ENCODE assay signal across 8 cellular contexts in the genomic region with DNA sequence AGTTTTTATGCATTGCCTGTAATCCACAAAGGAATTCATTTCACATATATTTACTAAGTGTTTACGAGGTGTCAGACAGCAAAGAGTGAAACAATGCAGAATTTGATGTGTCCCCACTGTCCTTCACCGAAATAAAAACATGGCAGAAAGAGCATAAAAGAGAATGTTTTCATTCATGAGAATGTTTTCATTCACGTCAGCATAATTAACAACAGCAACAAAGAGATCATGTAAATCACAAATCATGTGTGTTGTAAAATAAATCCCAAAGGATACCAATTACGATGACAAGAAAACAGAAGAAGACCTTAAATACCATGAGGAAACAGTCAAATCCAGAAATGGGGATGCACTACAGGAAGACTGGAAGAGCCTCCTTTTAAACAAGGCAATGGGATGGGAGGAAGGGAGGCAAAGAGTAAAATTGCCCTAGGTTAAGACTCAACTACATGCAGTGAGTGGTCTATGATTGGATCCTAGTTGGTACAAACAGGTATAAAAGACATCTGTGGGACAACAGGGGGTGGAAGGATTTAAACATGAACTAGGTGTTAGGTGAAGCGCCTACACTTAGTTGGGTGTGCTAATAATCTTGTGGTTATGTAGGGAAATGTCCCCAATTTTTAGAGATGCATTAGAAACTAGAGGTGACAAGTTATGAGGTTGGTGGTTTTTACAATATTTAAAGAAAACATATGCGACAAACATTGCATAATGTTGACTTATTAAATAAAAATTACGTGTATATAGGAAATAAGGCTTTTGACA. TPM values are rescaled to one million over a fixed set of nuclear protein-coding genes. Genes with fewer than 3 reads are reported as not detected.
DNase-seq lines count a peak whose midpoint lies in the region; ATAC-seq and TF ChIP-seq lines count a peak whose summit lies in the region.

No MANE protein-coding gene starts in this region.

- no peaks in the 10 kb centered on the region for H3K9me3 ChIP-seq in muscle layer of colon (ENCODE audit: low read length)
- H3K9me3 ChIP-seq in tibial nerve = peaks cover 0 to 2% (median 0%) of the 10 kb centered on the region in 4 donors

- H3K27me3 ChIP-seq in muscle layer of colon (ENCODE audit: control insufficient read depth in 1 of 2, insufficient read depth in 2 of 2, low read length in 2 of 2) (no peaks in the 10 kb centered on the region), tibial nerve (no peaks in the 10 kb centered on the region)

- no peak for TF ChIP-seq POLR2A in tibial nerve (IDR thresholded peaks at IDR 0.05)

- peaks cover 6% of the 10 kb centered on the region for H3K36me3 ChIP-seq in muscle layer of colon (ENCODE audit: insufficient read depth, low read length)
- H3K36me3 ChIP-seq in tibial nerve = peaks cover 0 to 11% (median 0%) of the 10 kb centered on the region in 3 donors

- H3K9me3 Mint-ChIP-seq in activated naive CD4-positive, alpha-beta T cell treated with anti-CD3 and anti-CD28 coated beads, Interleukin-2, amount 50 U/mL, for 24 hours = no peaks in the 10 kb centered on the region
- no peaks in the 10 kb centered on the region for H3K9me3 Mint-ChIP-seq in central memory CD8-positive, alpha-beta T cell

- WGBS in tibial nerve, 2 donors = 57 to 63% methylated on average over 7 of the region's 7 CpGs

- no peak for DNase-seq in activated naive CD4-positive, alpha-beta T cell treated with anti-CD3 and anti-CD28 coated beads, Interleukin-2, amount 50 U/mL, for 16 hours
- DNase-seq in central memory CD8-positive, alpha-beta T cell (ENCODE audit: low spot score in 2 of 2) = no peak
- DNase-seq in tibial nerve (ENCODE audit: low spot score in 2 of 2) = no peak
- DNase-seq in stimulated activated CD4-positive, alpha-beta T cell treated with anti-CD3 and anti-CD28 coated beads, Interleukin-4, amount 100 ng/mL, for 1 hour = no peak
- DNase-seq in activated effector memory CD4-positive, alpha-beta T cell treated with anti-CD3 and anti-CD28 coated beads, Interleukin-2, amount 50 U/mL, for 16 hours = no peak

- H3K27me3 Mint-ChIP-seq in activated naive CD4-positive, alpha-beta T cell treated with anti-CD3 and anti-CD28 coated beads, Interleukin-2, amount 50 U/mL, for 24 hours = no peaks in the 10 kb centered on the region
- H3K27me3 Mint-ChIP-seq in central memory CD8-positive, alpha-beta T cell = no peaks in the 10 kb centered on the region

- H3K9ac ChIP-seq in muscle layer of colon (ENCODE audit: low read length) = peak overlapping the region; percentile 87

- H3K4me1 ChIP-seq in muscle layer of colon (ENCODE audit: insufficient read depth, low read length) (peaks cover 34% of the 10 kb centered on the region), tibial nerve (peaks cover 0 to 24% (median 8%) of the 10 kb centered on the region in 4 donors)

- peak; percentile 19 for ATAC-seq in central memory CD8-positive, alpha-beta T cell (replicated peaks; ENCODE audit: extremely low read depth, poor library complexity, severe bottlenecking)
- no peak for ATAC-seq in GM19395 (IDR thresholded peaks at IDR 0.05; ENCODE audit: unreplicated experiment)

- peak overlapping the region; percentile 82 for H3K27ac Mint-ChIP-seq in activated naive CD4-positive, alpha-beta T cell treated with anti-CD3 and anti-CD28 coated beads, Interleukin-2, amount 50 U/mL, for 24 hours
- H3K27ac Mint-ChIP-seq in central memory CD8-positive, alpha-beta T cell (ENCODE audit: low read depth) = no peak overlapping the region

- TF ChIP-seq EP300 in tibial nerve (IDR thresholded peaks at IDR 0.05) = no peak

- peak overlapping the region; percentile 99 for H3K27ac ChIP-seq in muscle layer of colon (ENCODE audit: low read depth, low read length)
- H3K27ac ChIP-seq in tibial nerve = peak overlapping the region; percentile 93 to 99 (median 94)

- peaks cover 7% of the 10 kb centered on the region for H3K4me1 Mint-ChIP-seq in activated naive CD4-positive, alpha-beta T cell treated with anti-CD3 and anti-CD28 coated beads, Interleukin-2, amount 50 U/mL, for 24 hours
- H3K4me1 Mint-ChIP-seq in central memory CD8-positive, alpha-beta T cell = peaks cover 11% of the 10 kb centered on the region

- TF ChIP-seq CTCF in tibial nerve (IDR thresholded peaks at IDR 0.05) = no peak

- H3K36me3 Mint-ChIP-seq in activated naive CD4-positive, alpha-beta T cell treated with anti-CD3 and anti-CD28 coated beads, Interleukin-2, amount 50 U/mL, for 24 hours = no peaks in the 10 kb centered on the region
- no peaks in the 10 kb centered on the region for H3K36me3 Mint-ChIP-seq in central memory CD8-positive, alpha-beta T cell (ENCODE audit: insufficient read depth)

- H3K4me3 Mint-ChIP-seq in activated naive CD4-positive, alpha-beta T cell treated with anti-CD3 and anti-CD28 coated beads, Interleukin-2, amount 50 U/mL, for 24 hours = peak overlapping the region; percentile 6
- H3K4me3 Mint-ChIP-seq in central memory CD8-positive, alpha-beta T cell = no peak overlapping the region

- H3K4me3 ChIP-seq in muscle layer of colon (ENCODE audit: low read depth in 1 of 2, low read length in 2 of 2) = peak overlapping the region; percentile 11 to 80
- H3K4me3 ChIP-seq in tibial nerve = peak overlapping the region in 2 of 4 donors; percentile 50 to 92

RNA-seq across cellular contexts. Expression of a gene that starts 1.5 kb away (rescaled TPM):
- total RNA-seq in tibial nerve = 10 to 100 TPM in 2 of 4 donors, 1 to 10 TPM in 2; 6.3 to 12.8 (median 9.2) TPM

RNA-seq across cellular contexts. Expression of a gene that starts 15.3 kb away (rescaled TPM):
- total RNA-seq in tibial nerve = 10 to 100 TPM in 1 of 4 donors, 1 to 10 TPM in 3; 4.5 to 15.1 (median 7.1) TPM

RNA-seq across cellular contexts. Expression of a gene that starts 53.1 kb away (rescaled TPM):
- 1 to 10 TPM; 5.0 to 6.9 (median 6.5) TPM for total RNA-seq in tibial nerve
